In genomic region chr1:27504588-27505419, GRCh38 we compare ENCODE assay signal across 1 cellular context.
TF ChIP-seq lines count a peak whose summit lies in the region.

No MANE protein-coding gene starts in this region.

TF ChIP-seq in endothelial cell of umbilical vein, 7 proteins besides CTCF, POLR2A, EP300 and RAD21 (continued from another document):
- TF ChIP-seq GATA2 (IDR thresholded peaks at IDR 0.05; ENCODE audit: insufficient read depth, insufficient read length, low read depth, low read length) (no peak), POLR2AphosphoS5 (IDR thresholded peaks at IDR 0.05; ENCODE audit: insufficient read depth, low read depth, low read length) (no peak), EZH2 (IDR thresholded peaks at IDR 0.05; ENCODE audit: borderline replicate concordance, low read depth, low read length, severe bottlenecking) (no peak)
